In genomic region chr2:74584088-74584645, GRCh38 we compare ENCODE assay signal across 12 cellular contexts. TPM values are rescaled to one million over a fixed set of nuclear protein-coding genes. Genes with fewer than 3 reads are reported as not detected.
DNase-seq lines count a peak whose midpoint lies in the region; ATAC-seq, FAIRE-seq and TF ChIP-seq lines count a peak whose summit lies in the region.
"Had no signal": no experiment of that assay in that cellular context is flagged by ENCODE, and none has a peak within 500 bp of the region (broad histone marks: within the 10 kb centered on the region; RNA-seq: fewer than 3 reads in every experiment).

No MANE protein-coding gene starts in this region.

- peak overlapping the region in 1 of 7 donors; percentile 72 for H3K27ac Mint-ChIP-seq in CD4-positive, alpha-beta memory T cell

- H3K4me1 Mint-ChIP-seq in CD4-positive, alpha-beta memory T cell: peaks cover 7 to 10% (median 9%) of the 10 kb centered on the region in 4 donors

- H3K4me1 ChIP-seq in CD4-positive, alpha-beta memory T cell (ENCODE audit: insufficient read depth, low read length): peaks cover 8% of the 10 kb centered on the region

- no peaks in the 10 kb centered on the region for H3K27me3 ChIP-seq in CD4-positive, alpha-beta memory T cell (ENCODE audit: insufficient read depth, low read length)

- no peak overlapping the region for H3K4me3 Mint-ChIP-seq in CD4-positive, alpha-beta memory T cell

- peak; percentile 61 for FAIRE-seq in A204.1 (lab: Jason Lieb, UNC)
- FAIRE-seq: keratinocyte had no signal

- H3K27me3 Mint-ChIP-seq in CD4-positive, alpha-beta memory T cell: peaks cover 3 to 9% of the 10 kb centered on the region in 2 donors

- POLR2A ChIA-PET in CD4-positive, alpha-beta memory T cell (lab: Charles Lee; ENCODE audit: partially characterized antibody): no interaction called here

- DNase-seq in astrocyte of the spinal cord (ENCODE audit: low read depth, low spot score) (peak; percentile 39), NCI-H748 (lab: John Stamatoyannopoulos, UW; ENCODE audit: unreplicated experiment) (no peak), NCI-H2029 (lab: John Stamatoyannopoulos, UW) (no peak)
- DNase-seq in CD4-positive, alpha-beta memory T cell: no peak
- DNase-seq: right cardiac atrium; stimulated activated naive CD4-positive, alpha-beta T cell had no signal

- ATAC-seq in GM18502 (IDR thresholded peaks at IDR 0.05; ENCODE audit: poor library complexity, unreplicated experiment) (peak; percentile 67), HG02870 (IDR thresholded peaks at IDR 0.05; ENCODE audit: unreplicated experiment) (peak; percentile 65), HG03280 (IDR thresholded peaks at IDR 0.05; ENCODE audit: unreplicated experiment) (no peak)

- no peaks in the 10 kb centered on the region for H3K36me3 ChIP-seq in CD4-positive, alpha-beta memory T cell (ENCODE audit: insufficient read depth, low read length)

- no peak overlapping the region for H3K27ac ChIP-seq in CD4-positive, alpha-beta memory T cell (ENCODE audit: low read depth, low read length)
- H3K27ac ChIP-seq: KMS-11 had no signal

- in situ Hi-C loops in astrocyte of the spinal cord (cut with HindIII; ENCODE audit: low sequenced_read_pairs): no loop called here

- no peaks in the 10 kb centered on the region for H3K9me3 Mint-ChIP-seq in CD4-positive, alpha-beta memory T cell

- H3K4me3 ChIP-seq in astrocyte of the spinal cord (ENCODE audit: low read depth, low read length): no peak overlapping the region
- no peak overlapping the region for H3K4me3 ChIP-seq in CD4-positive, alpha-beta memory T cell (ENCODE audit: low read length in 2 of 2)

- no peak for TF ChIP-seq CTCF in astrocyte of the spinal cord (IDR thresholded peaks at IDR 0.05; ENCODE audit: low read depth, low read length)

- no peaks in the 10 kb centered on the region for H3K36me3 Mint-ChIP-seq in CD4-positive, alpha-beta memory T cell

- CTCF ChIA-PET in CD4-positive, alpha-beta memory T cell (lab: Charles Lee; ENCODE audit: partially characterized antibody): interaction anchor here (1.4 to 8.8 kb wide), 4 partner anchors 9 to 249 kb away, joined by 3 to 141 read pairs (median 12); partner anchors contain the start of genes CCDC142, MRPL53 and TTC31

- intact Hi-C loops in CD4-positive, alpha-beta memory T cell (cut with micrococcal nuclease): loop anchor here (10.0 kb wide), 1 partner anchor 189 kb away; no protein-coding TSS in a partner anchor

- H3K9me3 ChIP-seq in CD4-positive, alpha-beta memory T cell (ENCODE audit: control insufficient read depth in 1 of 2, low read length in 2 of 2): no peaks in the 10 kb centered on the region

RNA-seq across cellular contexts. Expression of gene DOK1, which starts 29.6 kb away (rescaled TPM):
- total RNA-seq in CD4-positive, alpha-beta memory T cell: 10 to 100 TPM; 34.8 to 35.7 TPM
- polyA plus RNA-seq in CD4-positive, alpha-beta memory T cell: 10 to 100 TPM; 14.2 to 26.8 TPM

RNA-seq across cellular contexts. Expression of gene LOXL3, which starts 30.4 kb away (rescaled TPM):
- under 1 TPM; 0.25 to 0.32 TPM for total RNA-seq in CD4-positive, alpha-beta memory T cell
- not detected for polyA plus RNA-seq in CD4-positive, alpha-beta memory T cell

RNA-seq across cellular contexts. Expression of gene HTRA2, which starts 54.4 kb away (rescaled TPM):
- 10 to 100 TPM; 39.8 to 41.1 TPM for total RNA-seq in CD4-positive, alpha-beta memory T cell
- 10 to 100 TPM; 22.0 to 25.7 TPM for polyA plus RNA-seq in CD4-positive, alpha-beta memory T cell

RNA-seq across cellular contexts. Expression of gene AUP1, which starts 54.7 kb away (rescaled TPM):
- 100 to 1,000 TPM; 153 to 158 TPM for total RNA-seq in CD4-positive, alpha-beta memory T cell
- polyA plus RNA-seq in CD4-positive, alpha-beta memory T cell: 100 to 1,000 TPM in 1 of 2 donors, 10 to 100 TPM in 1; 91.3 to 123 TPM

RNA-seq across cellular contexts. Expression of gene DQX1, which starts 58.1 kb away (rescaled TPM):
- total RNA-seq in CD4-positive, alpha-beta memory T cell: under 1 TPM; 0.35 to 0.44 TPM
- not detected for polyA plus RNA-seq in CD4-positive, alpha-beta memory T cell
- total RNA-seq: right cardiac atrium had no signal
- polyA plus RNA-seq: right cardiac atrium had no signal
